2 cellular contexts compared by ENCODE assay signal in genomic region chrY:2786876-2787507, GRCh38.
TF ChIP-seq lines count a peak whose summit lies in the region.

No MANE protein-coding gene starts in this region.

TF ChIP-seq in A549, 52 proteins besides CTCF, POLR2A, EP300 and RAD21 (continued from another document):
- TF ChIP-seq REST (IDR thresholded peaks at IDR 0.05) (no peak), RNF2 (IDR thresholded peaks at IDR 0.05; ENCODE audit: borderline replicate concordance, low read depth) (no peak), NPAS2 (CRISPR knock-in tag; IDR thresholded peaks at IDR 0.05; ENCODE audit: borderline replicate concordance) (no peak), HES2 (IDR thresholded peaks at IDR 0.05) (no peak), JUNB (IDR thresholded peaks at IDR 0.05) (no peak), MYC (IDR thresholded peaks at IDR 0.05; ENCODE audit: borderline replicate concordance, low read length) (no peak), FOXS1 (CRISPR knock-in tag; IDR thresholded peaks at IDR 0.05) (no peak), FOSL2 (IDR thresholded peaks at IDR 0.05) (no peak), FOSL2 (CRISPR knock-in tag; IDR thresholded peaks at IDR 0.05) (no peak), USF2 (IDR thresholded peaks at IDR 0.05) (no peak), MAZ (IDR thresholded peaks at IDR 0.05; ENCODE audit: borderline replicate concordance, low read depth, low read length) (no peak)

TF ChIP-seq in GM23338, 12 proteins besides CTCF, POLR2A, EP300 and RAD21 (continued from another document):
- no peak for TF ChIP-seq REST (IDR thresholded peaks at IDR 0.05; ENCODE audit: unreplicated experiment)
- TF ChIP-seq ZNF462 (CRISPR knock-in tag; IDR thresholded peaks at IDR 0.05): no peak
TF ChIP-seq in GM23338: peak in this region for 0.
